In the genomic region with DNA sequence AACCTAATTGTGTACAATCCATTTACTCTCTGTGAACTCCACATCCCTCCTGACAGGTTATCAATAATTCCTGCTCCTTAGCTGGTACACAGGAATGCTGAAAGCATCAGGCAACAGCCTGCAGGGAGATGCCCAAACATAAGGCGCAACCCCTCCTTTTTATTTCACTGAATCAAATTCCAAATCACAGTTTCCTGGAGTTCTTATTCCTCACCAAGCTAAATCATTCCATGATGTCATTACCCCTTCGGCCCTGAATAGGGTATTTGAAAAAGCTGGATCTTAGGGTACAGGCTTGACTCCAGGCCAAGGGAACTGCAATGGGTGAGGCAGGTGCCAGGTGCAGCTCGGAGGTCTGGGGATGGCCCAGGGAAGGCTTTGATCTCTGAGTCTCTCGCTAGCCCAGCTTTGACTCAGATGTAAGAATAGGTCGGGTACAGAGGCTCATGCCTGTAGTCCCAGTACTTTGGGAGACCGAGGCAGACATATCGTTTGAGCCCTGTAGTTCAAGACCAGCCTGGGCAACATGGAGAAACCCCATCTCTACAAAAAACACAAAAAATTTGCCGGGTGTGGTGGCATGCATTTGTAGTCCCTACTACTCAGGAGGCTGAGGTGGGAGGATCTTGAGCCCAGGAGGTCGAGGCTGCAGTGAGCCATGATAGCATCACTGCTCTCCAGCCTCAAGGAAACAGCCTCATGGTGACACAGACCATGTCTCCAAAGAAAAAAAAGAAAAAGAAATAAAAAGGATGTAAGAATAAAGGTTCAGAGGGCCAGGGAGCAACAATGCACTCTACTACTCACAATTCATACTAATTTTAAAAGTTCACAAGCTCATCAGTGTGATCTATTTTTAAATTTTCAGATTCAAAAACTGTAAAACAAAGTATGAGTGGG, we compare ENCODE assay signal across 23 cellular contexts. TPM values are rescaled to one million over a fixed set of nuclear protein-coding genes. Genes with fewer than 3 reads are reported as not detected.
DNase-seq lines count a peak whose midpoint lies in the region; ATAC-seq and TF ChIP-seq lines count a peak whose summit lies in the region.
"Had no signal": no experiment of that assay in that cellular context is flagged by ENCODE, and none has a peak within 500 bp of the region (broad histone marks: within the 10 kb centered on the region; RNA-seq: fewer than 3 reads in every experiment).

No MANE protein-coding gene starts in this region.

- no peak overlapping the region for H3K4me3 Mint-ChIP-seq in CD8-positive, alpha-beta T cell
- H3K4me3 Mint-ChIP-seq: CD4-positive, alpha-beta memory T cell had no signal

- TF ChIP-seq EP300 in esophagus muscularis mucosa (IDR thresholded peaks at IDR 0.05) = no peak

- H3K36me3 Mint-ChIP-seq in CD8-positive, alpha-beta T cell = no peaks in the 10 kb centered on the region
- H3K36me3 Mint-ChIP-seq: CD4-positive, alpha-beta memory T cell had no signal

- peak overlapping the region; percentile 11 for H3K27ac Mint-ChIP-seq in CD8-positive, alpha-beta T cell

- H3K9me3 Mint-ChIP-seq in CD8-positive, alpha-beta T cell = no peaks in the 10 kb centered on the region
- H3K9me3 Mint-ChIP-seq: CD4-positive, alpha-beta memory T cell had no signal

- no peaks in the 10 kb centered on the region for H3K36me3 ChIP-seq in CD8-positive, alpha-beta T cell (ENCODE audit: insufficient read depth, low read length)
- peaks cover 0 to 60% (median 0%) of the 10 kb centered on the region in 4 donors for H3K36me3 ChIP-seq in esophagus muscularis mucosa
- peaks cover 8 to 18% of the 10 kb centered on the region in 2 experiments for H3K36me3 ChIP-seq in trophoblast cell (ENCODE audit: control insufficient read depth in 1 of 2, insufficient read depth in 2 of 2, low read length in 2 of 2)
- H3K36me3 ChIP-seq: spleen had no signal

- TF ChIP-seq POLR2A in esophagus muscularis mucosa (IDR thresholded peaks at IDR 0.05; ENCODE audit: low read depth) = no peak

- H3K4me3 ChIP-seq in CD8-positive, alpha-beta T cell (ENCODE audit: low read depth, low read length) = no peak overlapping the region
- H3K4me3 ChIP-seq in esophagus muscularis mucosa (no peak overlapping the region), trophoblast cell (ENCODE audit: low read depth, low read length) (no peak overlapping the region)
- H3K4me3 ChIP-seq: spleen, vagina had no signal

- H3K14ac ChIP-seq in trophoblast cell (ENCODE audit: low read length) = no peak overlapping the region

- no peak overlapping the region for H4K8ac ChIP-seq in trophoblast cell (ENCODE audit: low read depth, low read length)

- no peak for ATAC-seq in CD8-positive, alpha-beta T cell
- no peak for ATAC-seq in HG03196 (IDR thresholded peaks at IDR 0.05; ENCODE audit: unreplicated experiment)
- ATAC-seq: esophagus mucosa had no signal

- POLR2A ChIA-PET in CD8-positive, alpha-beta T cell (lab: Charles Lee) = no interaction called here
- POLR2A ChIA-PET in RWPE1 (lab: Yijun Ruan, JAX; ENCODE audit: low non-redundant PET) = no interaction called here

- no peak overlapping the region for H2AFZ ChIP-seq in trophoblast cell (ENCODE audit: insufficient read depth, low read length, poor library complexity)

- H3K4me2 ChIP-seq in trophoblast cell (ENCODE audit: low read length) = no peak overlapping the region
- H3K4me2 ChIP-seq: KMS-11 had no signal

- intact Hi-C loops in CD8-positive, alpha-beta T cell (cut with DNase I, micrococcal nuclease) = no loop called here
- intact Hi-C loops in esophagus muscularis mucosa (cut with DNase I) = loop anchor here (10.0 kb wide), 1 partner anchor 633 kb away; no protein-coding TSS in a partner anchor

- H3K79me1 ChIP-seq in trophoblast cell (ENCODE audit: low read length) = no peaks in the 10 kb centered on the region

- no peak overlapping the region for H3K9ac ChIP-seq in trophoblast cell (ENCODE audit: low read length)
- H3K9ac ChIP-seq: KMS-11 had no signal

- H3K79me2 ChIP-seq in trophoblast cell (ENCODE audit: control insufficient read depth, insufficient read depth, low read length, poor library complexity) = peaks cover 15% of the 10 kb centered on the region

- no peaks in the 10 kb centered on the region for H3K4me1 ChIP-seq in CD8-positive, alpha-beta T cell (ENCODE audit: insufficient read depth, low read length)
- H3K4me1 ChIP-seq in esophagus muscularis mucosa (peaks cover 78 to 93% (median 86%) of the 10 kb centered on the region in 4 donors), trophoblast cell (ENCODE audit: control insufficient read depth in 1 of 2, insufficient read depth in 2 of 2, low read length in 2 of 2) (peaks cover 8 to 22% of the 10 kb centered on the region in 2 experiments)

- H3K27ac ChIP-seq in CD8-positive, alpha-beta T cell (ENCODE audit: low read depth, low read length) = no peak overlapping the region
- H3K27ac ChIP-seq in RWPE1 (peak overlapping the region; percentile 63), esophagus muscularis mucosa (replicated peaks in 1 of 4) (peak overlapping the region in 3 of 4 donors; percentile 0 to 5 (median 5)), trophoblast cell (ENCODE audit: low read depth, low read length) (no peak overlapping the region)
- H3K27ac ChIP-seq: HL-60, KMS-11, spleen, vagina had no signal

- no peaks in the 10 kb centered on the region for H3K27me3 ChIP-seq in CD8-positive, alpha-beta T cell (ENCODE audit: insufficient read depth, low read length)
- H3K27me3 ChIP-seq in esophagus muscularis mucosa (no peaks in the 10 kb centered on the region), trophoblast cell (ENCODE audit: insufficient read depth, low read length) (no peaks in the 10 kb centered on the region)
- H3K27me3 ChIP-seq: vagina had no signal

- no peak overlapping the region for H2BK12ac ChIP-seq in trophoblast cell (ENCODE audit: low read length)

- no peak overlapping the region for H2BK120ac ChIP-seq in trophoblast cell (ENCODE audit: insufficient read depth, low read length, poor library complexity)

- peak overlapping the region; percentile 22 for H3K4ac ChIP-seq in trophoblast cell (ENCODE audit: low read depth, low read length)

- 89% methylated on average over 8 of the region's 9 CpGs for WGBS in esophagus muscularis mucosa
- no CpG with 5 or more reads among the region's 9 CpGs for WGBS in trophoblast cell (ENCODE audit: extremely low coverage, insufficient coverage, insufficient read length)

- H3K18ac ChIP-seq in trophoblast cell (ENCODE audit: low read length) = no peak overlapping the region

- CTCF ChIA-PET in CD8-positive, alpha-beta T cell (lab: Charles Lee) = no interaction called here
- CTCF ChIA-PET in RWPE1 (lab: Yijun Ruan, JAX) = no interaction called here

- peak in 1 of 7 experiments; percentile 19 for DNase-seq in CD8-positive, alpha-beta T cell
- DNase-seq in RWPE1 (ENCODE audit: low spot score) (no peak), esophagus muscularis mucosa (ENCODE audit: extremely low spot score) (no peak), trophoblast cell (peak in 1 of 2 donors; percentile 21), NOMO-1 (lab: John Stamatoyannopoulos, UW; ENCODE audit: unreplicated experiment in 2 of 2) (no peak), pons (ENCODE audit: low spot score) (no peak)
- DNase-seq in stimulated activated CD4-positive, alpha-beta T cell treated with anti-CD3 and anti-CD28 coated beads, Interleukin-4, amount 100 ng/mL, for 24 hours = no peak
- DNase-seq: activated CD4-positive, alpha-beta T cell treated with anti-CD3 and anti-CD28 coated beads for 1 hour; activated gamma-delta T cell; amygdala; CD4-positive, alpha-beta memory T cell; cortex of kidney; hippocampal formation; NCI-H146; SIG-M5; spleen; stimulated activated naive CD4-positive, alpha-beta T cell treated with Interleukin-2 at 50 U/mL for 16 hours; T1000 had no signal

- H3K9me3 ChIP-seq in CD8-positive, alpha-beta T cell (ENCODE audit: low read length) = no peaks in the 10 kb centered on the region
- H3K9me3 ChIP-seq in esophagus muscularis mucosa (no peaks in the 10 kb centered on the region), trophoblast cell (ENCODE audit: insufficient read depth, low read depth, low read length) (no peaks in the 10 kb centered on the region)
- H3K9me3 ChIP-seq: spleen, vagina had no signal

- H4K12ac ChIP-seq in trophoblast cell (ENCODE audit: low read depth, low read length) = no peak overlapping the region

- H2AK5ac ChIP-seq in trophoblast cell (ENCODE audit: low read length) = no peak overlapping the region

- no peak overlapping the region for H3K23ac ChIP-seq in trophoblast cell (ENCODE audit: low read length)

- no peak overlapping the region for H2BK5ac ChIP-seq in trophoblast cell (ENCODE audit: low read depth, low read length, poor library complexity)

- H3K27me3 Mint-ChIP-seq in CD8-positive, alpha-beta T cell (ENCODE audit: low read depth) = peaks cover 3% of the 10 kb centered on the region

- peaks cover 3% of the 10 kb centered on the region for H3K4me1 Mint-ChIP-seq in CD8-positive, alpha-beta T cell (ENCODE audit: low read depth)
- H3K4me1 Mint-ChIP-seq: CD4-positive, alpha-beta memory T cell had no signal

- H4K91ac ChIP-seq in trophoblast cell (ENCODE audit: low read depth, low read length) = no peak overlapping the region

- no peak for TF ChIP-seq CTCF in CD8-positive, alpha-beta T cell (IDR thresholded peaks at IDR 0.05)
- no peak for TF ChIP-seq CTCF in RWPE1 (conservative IDR thresholded peaks at IDR 0.05; ENCODE audit: low read depth)
- TF ChIP-seq CTCF in esophagus muscularis mucosa (IDR thresholded peaks at IDR 0.05) = no peak

RNA-seq across cellular contexts. Expression of a gene that starts 6.8 kb away (rescaled TPM):
- under 1 TPM; 0.38 to 0.64 TPM for total RNA-seq in CD8-positive, alpha-beta T cell
- 100 to 1,000 TPM in 1 of 4 donors, 10 to 100 TPM in 3; 81.8 to 114 (median 87.9) TPM for total RNA-seq in esophagus muscularis mucosa
- polyA plus RNA-seq in trophoblast cell (2013) = 83.4 and 89.8 TPM in 2 replicates

RNA-seq across cellular contexts. Expression of a gene that starts 54.7 kb away (rescaled TPM):
- total RNA-seq in CD8-positive, alpha-beta T cell = 10 to 100 TPM; 27.8 to 28.9 TPM
- total RNA-seq in esophagus muscularis mucosa = 10 to 100 TPM; 16.4 to 19.5 (median 17.7) TPM
- 34.1 and 35.9 TPM in 2 replicates for polyA plus RNA-seq in trophoblast cell (2013)

Comparison
In these comparisons a context has a peak if more than half of its experiments do, and no peak if none do; other contexts are left out.
1. H3K27ac ChIP-seq: peak in RWPE1 (single experiment) and esophagus muscularis mucosa (3 of 4); none in CD8-positive, alpha-beta T cell (single experiment) and trophoblast cell (single experiment).
2. RNA of a gene that starts 6.8 kb away (total RNA-seq): 81.8 to 114 TPM in esophagus muscularis mucosa; 0.38 to 0.64 TPM in CD8-positive, alpha-beta T cell; every median in the first group is over 10 times any median in the second.